Comparison of ENCODE assay signal across 1 cellular context in the genomic region with DNA sequence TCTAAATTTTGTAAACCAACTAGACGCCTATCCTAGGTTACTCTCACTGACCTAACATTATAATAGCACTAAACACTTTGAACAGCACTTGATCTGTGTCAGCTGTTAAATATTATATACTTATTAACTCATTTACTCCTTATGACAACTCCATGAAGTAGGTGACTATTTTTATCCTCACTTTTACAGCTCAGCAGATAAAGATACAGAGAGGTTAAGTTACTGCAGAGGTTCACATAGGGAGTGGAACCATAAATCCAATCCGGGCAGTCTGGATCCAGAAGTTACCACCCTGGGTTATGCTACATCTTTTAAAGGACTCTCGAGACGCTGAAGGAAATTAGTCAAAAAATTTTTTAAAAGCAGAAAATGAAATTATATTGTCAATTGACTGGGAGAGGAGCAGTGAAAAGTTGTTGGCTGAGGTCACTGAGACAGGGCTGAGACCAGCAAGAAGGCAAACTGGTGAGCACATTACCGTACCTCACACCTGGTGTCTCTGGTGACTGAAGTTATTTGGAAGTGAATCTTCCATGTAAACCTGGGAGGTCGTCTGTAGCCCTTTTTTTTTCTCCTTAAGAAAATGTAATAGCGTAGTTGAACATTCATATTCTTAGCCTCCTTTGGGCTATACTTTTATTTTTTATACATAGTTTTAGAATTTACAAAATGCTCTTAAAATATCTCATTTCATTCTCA.
TF ChIP-seq lines count a peak whose summit lies in the region.

No MANE protein-coding gene starts in this region.

TF ChIP-seq in K562, 482 proteins besides CTCF, POLR2A, EP300 and RAD21 (continued from another document):
- TF ChIP-seq MCM5 (IDR thresholded peaks at IDR 0.05; ENCODE audit: low read depth) (no peak), ESRRB (CRISPR knock-in tag; IDR thresholded peaks at IDR 0.05; ENCODE audit: borderline replicate concordance) (no peak), ILF3 (IDR thresholded peaks at IDR 0.05; ENCODE audit: borderline replicate concordance) (no peak), POLR3A (IDR thresholded peaks at IDR 0.05; ENCODE audit: borderline replicate concordance, extremely low read depth, insufficient read depth, insufficient read length) (no peak), CHD4 (IDR thresholded peaks at IDR 0.05; ENCODE audit: insufficient read depth, insufficient replicate concordance, low read depth, low read length, poor library complexity, severe bottlenecking) (no peak), ZBTB11 (CRISPR knock-in tag; IDR thresholded peaks at IDR 0.05) (no peak), SMAD3 (CRISPR knock-in tag; conservative IDR thresholded peaks at IDR 0.05) (no peak), ATF6 (CRISPR knock-in tag; IDR thresholded peaks at IDR 0.05) (no peak), ZSCAN29 (IDR thresholded peaks at IDR 0.05) (no peak)
- TF ChIP-seq, protein P1, sequence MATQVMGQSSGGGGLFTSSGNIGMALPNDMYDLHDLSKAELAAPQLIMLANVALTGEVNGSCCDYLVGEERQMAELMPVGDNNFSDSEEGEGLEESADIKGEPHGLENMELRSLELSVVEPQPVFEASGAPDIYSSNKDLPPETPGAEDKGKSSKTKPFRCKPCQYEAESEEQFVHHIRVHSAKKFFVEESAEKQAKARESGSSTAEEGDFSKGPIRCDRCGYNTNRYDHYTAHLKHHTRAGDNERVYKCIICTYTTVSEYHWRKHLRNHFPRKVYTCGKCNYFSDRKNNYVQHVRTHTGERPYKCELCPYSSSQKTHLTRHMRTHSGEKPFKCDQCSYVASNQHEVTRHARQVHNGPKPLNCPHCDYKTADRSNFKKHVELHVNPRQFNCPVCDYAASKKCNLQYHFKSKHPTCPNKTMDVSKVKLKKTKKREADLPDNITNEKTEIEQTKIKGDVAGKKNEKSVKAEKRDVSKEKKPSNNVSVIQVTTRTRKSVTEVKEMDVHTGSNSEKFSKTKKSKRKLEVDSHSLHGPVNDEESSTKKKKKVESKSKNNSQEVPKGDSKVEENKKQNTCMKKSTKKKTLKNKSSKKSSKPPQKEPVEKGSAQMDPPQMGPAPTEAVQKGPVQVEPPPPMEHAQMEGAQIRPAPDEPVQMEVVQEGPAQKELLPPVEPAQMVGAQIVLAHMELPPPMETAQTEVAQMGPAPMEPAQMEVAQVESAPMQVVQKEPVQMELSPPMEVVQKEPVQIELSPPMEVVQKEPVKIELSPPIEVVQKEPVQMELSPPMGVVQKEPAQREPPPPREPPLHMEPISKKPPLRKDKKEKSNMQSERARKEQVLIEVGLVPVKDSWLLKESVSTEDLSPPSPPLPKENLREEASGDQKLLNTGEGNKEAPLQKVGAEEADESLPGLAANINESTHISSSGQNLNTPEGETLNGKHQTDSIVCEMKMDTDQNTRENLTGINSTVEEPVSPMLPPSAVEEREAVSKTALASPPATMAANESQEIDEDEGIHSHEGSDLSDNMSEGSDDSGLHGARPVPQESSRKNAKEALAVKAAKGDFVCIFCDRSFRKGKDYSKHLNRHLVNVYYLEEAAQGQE (CRISPR knock-in tag; IDR thresholded peaks at IDR 0.05; ENCODE audit: low read depth), result no peak
TF ChIP-seq in K562: peak in this region for 0.
